Comparison of ENCODE assay signal across 9 cellular contexts in the genomic region with DNA sequence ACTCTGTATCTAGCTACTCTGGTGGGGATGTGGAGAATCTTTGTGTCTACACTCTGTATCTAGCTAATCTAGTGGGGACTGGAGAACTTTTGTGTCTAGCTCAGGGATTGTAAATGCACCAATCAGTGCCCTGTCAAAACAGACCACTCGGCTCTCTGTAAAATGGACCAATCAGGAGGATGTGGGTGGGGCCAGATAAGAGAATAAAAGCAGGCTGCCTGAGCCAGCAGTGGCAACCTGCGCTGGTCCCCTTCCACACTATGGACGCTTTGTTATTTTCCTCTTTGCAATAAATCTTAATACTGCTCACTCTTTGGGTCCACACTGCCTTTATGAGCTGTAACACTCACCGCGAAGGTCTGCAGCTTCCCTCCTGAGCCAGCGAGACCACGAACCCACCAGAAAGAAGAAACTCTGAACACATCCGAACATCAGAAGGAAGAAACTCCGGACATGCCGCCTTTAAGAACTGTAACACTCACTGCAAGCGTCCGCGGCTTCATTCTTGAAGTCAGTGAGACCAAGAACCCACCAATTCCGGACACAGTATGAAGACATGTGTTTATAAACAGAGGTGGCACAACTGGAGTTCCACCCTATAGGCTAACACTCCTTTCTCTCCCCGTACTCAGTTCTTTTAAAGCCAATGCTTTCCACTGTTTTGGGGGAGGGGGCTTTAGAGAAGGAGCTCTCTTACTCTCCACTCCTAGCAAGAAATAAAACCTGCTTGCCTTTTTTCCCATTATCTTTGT. TPM values are rescaled to one million over a fixed set of nuclear protein-coding genes. Genes with fewer than 3 reads are reported as not detected.
DNase-seq lines count a peak whose midpoint lies in the region; ATAC-seq and TF ChIP-seq lines count a peak whose summit lies in the region.
"Not testable (repeated sequence)": the region's sequence is repeated elsewhere in the genome, so short reads cannot be mapped to it uniquely, and the experiment has no call there.
"Had no signal": no experiment of that assay in that cellular context is flagged by ENCODE, and none has a peak within 500 bp of the region (broad histone marks: within the 10 kb centered on the region; RNA-seq: fewer than 3 reads in every experiment).

No MANE protein-coding gene starts in this region.

- WGBS in heart right ventricle, 2 donors: 57 to 69% methylated on average over 13 to 15 of the region's 15 CpGs

- H3K4me1 ChIP-seq in Panc1 (ENCODE audit: control insufficient read depth, insufficient read depth, low read length): not testable (repeated sequence)
- H3K4me1 ChIP-seq in heart right ventricle: peaks cover 3 to 33% (median 14%) of the 10 kb centered on the region in 9 donors

- CTCF ChIA-PET in Panc1 (lab: Charles Lee): interaction anchor here (1.7 to 1.9 kb wide), 2 partner anchors 24 to 84 kb away, joined by 4 to 9 read pairs; no protein-coding TSS in a partner anchor

- peaks cover 37 to 42% of the 10 kb centered on the region in 2 donors for H3K4me1 Mint-ChIP-seq in natural killer cell treated with Interleukin-12 subunit alpha and Interleukin-12 subunit beta and Interleukin-15 and Interleukin-18, amount 100 ng/mL, for 72 hours (ENCODE audit: low read depth in 2 of 2)

- H3K4me3 Mint-ChIP-seq in natural killer cell treated with Interleukin-12 subunit alpha and Interleukin-12 subunit beta and Interleukin-15 and Interleukin-18, amount 100 ng/mL, for 72 hours: peak overlapping the region; percentile 93

- H3K27me3 Mint-ChIP-seq in natural killer cell treated with Interleukin-12 subunit alpha and Interleukin-12 subunit beta and Interleukin-15 and Interleukin-18, amount 100 ng/mL, for 72 hours: not testable (repeated sequence)

- H3K27me3 ChIP-seq in Panc1 (ENCODE audit: control insufficient read depth, insufficient read depth, low read length); heart right ventricle: not testable (repeated sequence)

- TF ChIP-seq CTCF in Panc1 (IDR thresholded peaks at IDR 0.05); heart right ventricle (IDR thresholded peaks at IDR 0.05): not testable (repeated sequence)

- DNase-seq in A172 (ENCODE audit: low spot score): peak; percentile 24
- not testable (repeated sequence) for DNase-seq in Panc1 (ENCODE audit: low read depth, low spot score); caudate nucleus (lab: John Stamatoyannopoulos, UW); heart right ventricle; natural killer cell treated with Interleukin-12 subunit alpha and Interleukin-12 subunit beta and Interleukin-15 and Interleukin-18, amount 100 ng/mL, for 72 hours (ENCODE audit: low spot score)
- peak; percentile 37 for DNase-seq in activated T-cell treated with anti-CD3 and anti-CD28 coated beads, Interleukin-2, amount 50 U/mL, for 1 hour
- peak; percentile 18 for DNase-seq in stimulated activated CD8-positive, alpha-beta memory T cell treated with anti-CD3 and anti-CD28 coated beads, Interleukin-4, amount 100 ng/mL, for 24 hours (ENCODE audit: low read depth)

- POLR2A ChIA-PET in Panc1 (lab: Charles Lee): interaction anchor here (0.7 to 1.3 kb wide), 2 partner anchors 16 to 87 kb away, joined by 3 to 4 read pairs; a partner anchor contains a TSS

- in situ Hi-C loops in Panc1 (cut with HindIII; ENCODE audit: low pct_unique_long_range_greater_than_20kb, low sequenced_read_pairs): not testable (repeated sequence)

- ATAC-seq in GM19395 (IDR thresholded peaks at IDR 0.05; ENCODE audit: unreplicated experiment): peak; percentile 2
- ATAC-seq in Panc1: peak; percentile 4; the same call in 1 of the 2 replicates
- ATAC-seq in heart right ventricle: not testable (repeated sequence)
- peak in 1 of 2 donors; percentile 37 for ATAC-seq in natural killer cell treated with Interleukin-12 subunit alpha and Interleukin-12 subunit beta and Interleukin-15 and Interleukin-18, amount 100 ng/mL, for 72 hours

- H3K36me3 ChIP-seq in Panc1 (ENCODE audit: control insufficient read depth, insufficient read depth, low read length): not testable (repeated sequence)
- peaks cover 0 to 21% (median 0%) of the 10 kb centered on the region in 9 donors for H3K36me3 ChIP-seq in heart right ventricle

- BruUV-seq in Panc1 (replicated peaks; lab: Mats Ljungman, UMichigan): not testable (repeated sequence)

- H3K27ac ChIP-seq in Panc1 (ENCODE audit: low read length) (peak overlapping the region; percentile 98), caudate nucleus (ENCODE audit: low read depth, low read length) (peak overlapping the region; percentile 95), heart right ventricle (peak overlapping the region; percentile 59 to 94 (median 86))

- peak overlapping the region; percentile 70 to 77 for H3K4me3 ChIP-seq in Panc1 (ENCODE audit: low read depth in 2 of 2, low read length in 2 of 2)
- peak overlapping the region; percentile 0 to 68 (median 54) for H3K4me3 ChIP-seq in heart right ventricle

- H3K9me3 Mint-ChIP-seq in natural killer cell treated with Interleukin-12 subunit alpha and Interleukin-12 subunit beta and Interleukin-15 and Interleukin-18, amount 100 ng/mL, for 72 hours: not testable (repeated sequence)

- not testable (repeated sequence) for H3K9me3 ChIP-seq in Panc1 (ENCODE audit: control insufficient read depth, insufficient read depth, low read depth, low read length); heart right ventricle

- H3K36me3 Mint-ChIP-seq in natural killer cell treated with Interleukin-12 subunit alpha and Interleukin-12 subunit beta and Interleukin-15 and Interleukin-18, amount 100 ng/mL, for 72 hours: not testable (repeated sequence)

- peak overlapping the region; percentile 92 to 100 for H3K27ac Mint-ChIP-seq in natural killer cell treated with Interleukin-12 subunit alpha and Interleukin-12 subunit beta and Interleukin-15 and Interleukin-18, amount 100 ng/mL, for 72 hours

- intact Hi-C loops in Panc1 (cut with micrococcal nuclease; ENCODE audit: unreplicated experiment): not testable (repeated sequence)
- intact Hi-C loops in heart right ventricle (cut with DNase I): loop anchor here in 4 of 10 donors (2.0 to 10.0 kb wide), 4 partner anchors 59 to 123 kb away; a partner anchor contains a TSS

RNA-seq across cellular contexts. Expression of a gene that starts 1.1 kb away (rescaled TPM):
- 32.9 and 47.7 TPM in 2 replicates for total RNA-seq in A172 (2014; rRNA removed; shearing (Covaris generic))
- total RNA-seq in Panc1 (2021; ENCODE audit: unreplicated experiment) (56.1 TPM), heart right ventricle (10 to 100 TPM in 2 of 10 donors, 1 to 10 TPM in 8; 3.1 to 12.6 (median 7.8) TPM)
- 35.6 TPM for polyA plus RNA-seq in Panc1 (2012; ENCODE audit: insufficient read length)
- polyA plus RNA-seq in heart right ventricle: 1 to 10 TPM; 6.4 to 6.5 TPM
- total RNA-seq in natural killer cell treated with Interleukin-12 subunit alpha and Interleukin-12 subunit beta and Interleukin-15 and Interleukin-18, amount 100 ng/mL, for 72 hours: 10 to 100 TPM; 12.4 to 16.4 TPM

RNA-seq across cellular contexts. Expression of a gene that starts 5.8 kb away (rescaled TPM):
- total RNA-seq in A172 (2014; rRNA removed; shearing (Covaris generic)): 34.9 and 43.0 TPM in 2 replicates
- total RNA-seq in Panc1 (2021; ENCODE audit: unreplicated experiment) (1.4 TPM), heart right ventricle (10 to 100 TPM; 11.7 to 52.6 (median 17.6) TPM)
- polyA plus RNA-seq in Panc1 (2012; ENCODE audit: insufficient read length): 0.17 TPM
- polyA plus RNA-seq in heart right ventricle: 10 to 100 TPM in 1 of 2 donors, 1 to 10 TPM in 1; 8.1 to 27.1 TPM
- 100 to 1,000 TPM in 1 of 2 donors, 10 to 100 TPM in 1; 89.3 to 144 TPM for total RNA-seq in natural killer cell treated with Interleukin-12 subunit alpha and Interleukin-12 subunit beta and Interleukin-15 and Interleukin-18, amount 100 ng/mL, for 72 hours

RNA-seq across cellular contexts. Expression of a gene that starts 52.4 kb away (rescaled TPM):
- not detected in 2 replicates for total RNA-seq in A172 (2014; rRNA removed; shearing (Covaris generic))
- total RNA-seq in Panc1 (2021; ENCODE audit: unreplicated experiment) (not detected), heart right ventricle (not detected)
- not detected for polyA plus RNA-seq in Panc1 (2012; ENCODE audit: insufficient read length)
- not detected for polyA plus RNA-seq in heart right ventricle
- total RNA-seq in natural killer cell treated with Interleukin-12 subunit alpha and Interleukin-12 subunit beta and Interleukin-15 and Interleukin-18, amount 100 ng/mL, for 72 hours: under 1 TPM in 1 of 2 donors, not detected in 1; 0.21 TPM
- total RNA-seq: mesenteric fat pad had no signal

RNA-seq across cellular contexts. Expression of a gene that starts 59.0 kb away (rescaled TPM):
- 13.8 and 18.4 TPM in 2 replicates for total RNA-seq in A172 (2014; rRNA removed; shearing (Covaris generic))
- 1.5 TPM for total RNA-seq in Panc1 (2021; ENCODE audit: unreplicated experiment)
- polyA plus RNA-seq in Panc1 (2012; ENCODE audit: insufficient read length): 2.7 TPM
- total RNA-seq in heart right ventricle: 1 to 10 TPM in 9 of 10 donors, under 1 TPM in 1; 0.66 to 6.5 (median 2.0) TPM
- 1 to 10 TPM; 1.8 to 1.9 TPM for polyA plus RNA-seq in heart right ventricle
- total RNA-seq in natural killer cell treated with Interleukin-12 subunit alpha and Interleukin-12 subunit beta and Interleukin-15 and Interleukin-18, amount 100 ng/mL, for 72 hours: 1 to 10 TPM; 4.3 to 6.2 TPM
